8 cellular contexts compared by ENCODE assay signal in the genomic region with DNA sequence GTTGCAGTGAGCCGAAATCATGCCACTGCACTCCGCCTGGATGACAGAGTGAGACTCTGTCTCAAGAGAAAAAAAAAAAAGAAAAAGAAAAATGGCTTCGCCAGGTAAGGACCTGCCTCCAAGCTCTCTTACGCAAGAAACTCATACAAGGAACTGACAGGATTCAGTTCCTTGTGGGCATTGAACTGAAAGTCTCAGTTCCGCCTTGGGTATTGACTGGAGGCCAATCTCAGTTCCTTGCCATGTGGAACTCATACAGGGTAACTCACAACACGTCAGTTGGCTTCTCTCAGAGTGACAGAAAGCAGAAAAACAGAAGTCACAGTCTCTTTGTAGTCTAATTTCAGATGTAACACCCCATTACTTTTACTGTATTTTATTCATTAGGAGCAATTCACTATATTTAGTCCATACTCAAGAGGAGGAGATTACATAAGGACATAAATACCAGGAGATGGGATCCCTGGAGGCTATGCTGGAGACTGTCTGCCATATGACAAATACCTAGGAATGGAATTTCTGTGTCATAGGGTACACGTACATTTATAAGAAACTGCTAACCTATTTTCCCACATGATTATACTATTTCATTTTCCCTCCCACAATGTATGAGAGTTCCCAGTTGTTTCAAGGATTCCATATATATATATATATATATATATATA.
DNase-seq lines count a peak whose midpoint lies in the region; ATAC-seq lines count a peak whose summit lies in the region.

No MANE protein-coding gene starts in this region.

- peak; percentile 99 for ATAC-seq in GM21381 (IDR thresholded peaks at IDR 0.05; ENCODE audit: unreplicated experiment)
- peak; percentile 96 for ATAC-seq in HG03457 (IDR thresholded peaks at IDR 0.05; ENCODE audit: unreplicated experiment)

- DNase-seq in EH (ENCODE audit: low read depth) (peak; percentile 89), activated gamma-delta T cell treated with Interleukin-2 at 50 U/mL for 16 hours (no peak), SW 1271 (lab: John Stamatoyannopoulos, UW) (no peak), NCI-H748 treated with DMSO at 0.1 percent for 48 hours (lab: John Stamatoyannopoulos, UW) (no peak), activated T-cell treated with anti-CD3 and anti-CD28 coated beads for 4 hours (no peak)

- H3K27me3 Mint-ChIP-seq in dendritic cell treated with granulocyte-macrophage colony-stimulating factor and Interleukin-4, amounts not matched to agents 40 ng/mL and 50 ng/mL, for 4 days = no peaks in the 10 kb centered on the region

- no peaks in the 10 kb centered on the region for H3K9me3 Mint-ChIP-seq in dendritic cell treated with granulocyte-macrophage colony-stimulating factor and Interleukin-4, amounts not matched to agents 40 ng/mL and 50 ng/mL, for 4 days

- peaks cover 48% of the 10 kb centered on the region for H3K4me1 Mint-ChIP-seq in dendritic cell treated with granulocyte-macrophage colony-stimulating factor and Interleukin-4, amounts not matched to agents 40 ng/mL and 50 ng/mL, for 4 days (ENCODE audit: low read depth)

- H3K4me3 Mint-ChIP-seq in dendritic cell treated with granulocyte-macrophage colony-stimulating factor and Interleukin-4, amounts not matched to agents 40 ng/mL and 50 ng/mL, for 4 days = peak overlapping the region; percentile 23

- no peaks in the 10 kb centered on the region for H3K36me3 Mint-ChIP-seq in dendritic cell treated with granulocyte-macrophage colony-stimulating factor and Interleukin-4, amounts not matched to agents 40 ng/mL and 50 ng/mL, for 4 days (ENCODE audit: low read depth)

- H3K27ac Mint-ChIP-seq in dendritic cell treated with granulocyte-macrophage colony-stimulating factor and Interleukin-4, amounts not matched to agents 40 ng/mL and 50 ng/mL, for 4 days = peak overlapping the region; percentile 67

- intact Hi-C loops in dendritic cell treated with granulocyte-macrophage colony-stimulating factor and Interleukin-4, amounts not matched to agents 40 ng/mL and 50 ng/mL, for 4 days (cut with micrococcal nuclease) = loop anchor here (2.0 kb wide), 1 partner anchor 16 kb away; the partner anchor contains the start of gene SLC41A2
